Comparison of ENCODE assay signal across 10 cellular contexts in genomic region chr5:149445739-149446369, GRCh38.
A peak's percentile ranks its signal among the peaks of the same experiment; 100 is the strongest.
DNase-seq lines count a peak whose midpoint lies in the region; ATAC-seq and TF ChIP-seq lines count a peak whose summit lies in the region.
"Had no signal": no experiment of that assay in that cellular context is flagged by ENCODE, and none has a peak within 500 bp of the region (broad histone marks: within the 10 kb centered on the region; RNA-seq: fewer than 3 reads in every experiment).

No MANE protein-coding gene starts in this region.

- H3K4me1 ChIP-seq in uterus = peaks cover 15% of the 10 kb centered on the region in 2 donors

- CTCF ChIA-PET in MCF 10A (lab: Yijun Ruan, JAX) = interaction anchor here (0.5 to 21.8 kb wide), 28 partner anchors 8 to 467 kb away, joined by 3 to 662 read pairs (median 4); partner anchors contain the start of genes CSNK1A1 and IL17B

- POLR2A ChIA-PET in MCF 10A (lab: Yijun Ruan, JAX) = interaction anchor here (0.5 to 30.8 kb wide), 29 partner anchors 7 to 164 kb away, joined by 3 to 1058 read pairs (median 7); partner anchors contain the start of genes ARHGEF37, CSNK1A1 and GRPEL2

- peaks cover 60% of the 10 kb centered on the region for H3K4me1 Mint-ChIP-seq in MCF 10A (ENCODE audit: insufficient read depth, unreplicated experiment)

- peak; percentile 32 to 57 for DNase-seq in SHP77 (lab: John Stamatoyannopoulos, UW)
- DNase-seq in SHP77 treated with DMSO at 0.1 percent for 48 hours (lab: John Stamatoyannopoulos, UW) = no peak
- peak; percentile 90 for DNase-seq in MCF 10A (ENCODE audit: unreplicated experiment)
- DNase-seq in left colon = peak in 1 of 2 donors; percentile 75
- peak; percentile 83 to 91 for DNase-seq in uterus
- DNase-seq in nucleus accumbens (lab: John Stamatoyannopoulos, UW) = no peak
- DNase-seq in activated T-cell treated with anti-CD3 and anti-CD28 coated beads, Interleukin-2, amount 50 U/mL, for 48 hours = no peak
- DNase-seq in SKM-1 (lab: John Stamatoyannopoulos, UW; ENCODE audit: unreplicated experiment) = no peak
- DNase-seq: activated B cell treated with CpG ODN at 0.5 μM for 24 hours had no signal

- peak; percentile 44 for ATAC-seq in left colon

- H3K27me3 ChIP-seq in uterus = no peaks in the 10 kb centered on the region
- H3K27me3 ChIP-seq: BLaER1 had no signal

- no peaks in the 10 kb centered on the region for H3K36me3 Mint-ChIP-seq in MCF 10A (ENCODE audit: insufficient read depth, unreplicated experiment)

- no peaks in the 10 kb centered on the region for H3K27me3 Mint-ChIP-seq in MCF 10A (ENCODE audit: insufficient read depth, unreplicated experiment)

- no peak overlapping the region for H3K4me3 Mint-ChIP-seq in MCF 10A (ENCODE audit: unreplicated experiment)
- H3K4me3 Mint-ChIP-seq: activated B cell treated with CpG ODN at 0.5 μM for 24 hours had no signal

- no peaks in the 10 kb centered on the region for H3K36me3 ChIP-seq in uterus
- H3K36me3 ChIP-seq: BLaER1 had no signal

- H3K4me3 ChIP-seq in uterus = no peak overlapping the region
- H3K4me3 ChIP-seq: BLaER1 had no signal

- peak overlapping the region; percentile 90 for H3K27ac Mint-ChIP-seq in MCF 10A (ENCODE audit: low read depth, unreplicated experiment)
- H3K27ac Mint-ChIP-seq: activated B cell treated with CpG ODN at 0.5 μM for 24 hours had no signal

- no peak for TF ChIP-seq POLR2A in uterus (IDR thresholded peaks at IDR 0.05)

- no peaks in the 10 kb centered on the region for H3K9me3 Mint-ChIP-seq in MCF 10A (ENCODE audit: unreplicated experiment)

- H3K27ac ChIP-seq in uterus = peak overlapping the region; percentile 86 to 93
- H3K27ac ChIP-seq: BLaER1 had no signal

- no TSS peak for BruUV-seq in MCF 10A (replicated peaks; lab: Mats Ljungman, UMichigan)

- H3K9me3 ChIP-seq in uterus = no peaks in the 10 kb centered on the region

- intact Hi-C loops in MCF 10A (cut with micrococcal nuclease) (no loop called here), left colon (cut with DNase I, micrococcal nuclease) (no loop called here), uterus (cut with DNase I; ENCODE audit: low total_unique reads) (no loop called here)

- TF ChIP-seq CTCF in MCF 10A (IDR thresholded peaks at IDR 0.05; ENCODE audit: unreplicated experiment) = no peak
- TF ChIP-seq CTCF in uterus (IDR thresholded peaks at IDR 0.05) = no peak

Comparison
In these comparisons a context has a peak if more than half of its experiments do, and no peak if none do; other contexts are left out.
1. DNase-seq: peak in SHP77 (2 of 2), MCF 10A (single experiment) and uterus (2 of 2); none in SHP77 treated with DMSO at 0.1 percent for 48 hours (single experiment), nucleus accumbens (0 of 56), activated T-cell treated with anti-CD3 and anti-CD28 coated beads, Interleukin-2, amount 50 U/mL, for 48 hours (0 of 2) and SKM-1 (single experiment).